ENCODE assay signal across 5 cellular contexts in genomic region chr6:5110246-5110645, GRCh38. TPM values are rescaled to one million over a fixed set of nuclear protein-coding genes. Genes with fewer than 3 reads are reported as not detected.
"Had no signal": no experiment of that assay in that cellular context is flagged by ENCODE, and none has a peak within 500 bp of the region (broad histone marks: within the 10 kb centered on the region; RNA-seq: fewer than 3 reads in every experiment).

No MANE protein-coding gene starts in this region.

- ATAC-seq: GM23338, K562 had no signal

- H3K4me3 Mint-ChIP-seq: GM23338, H9 had no signal

- H3K27ac Mint-ChIP-seq: GM23338, H9 had no signal

- DNase-seq: H9, HCEC 1CT, IMR-90 had no signal

- H3K4me3 ChIP-seq: GM23338, K562 had no signal

RNA-seq across cellular contexts. Expression of gene PPP1R3G, which starts 25.1 kb away (rescaled TPM):
- total RNA-seq: H9 had no signal
